2 cellular contexts compared by ENCODE assay signal in the genomic region with DNA sequence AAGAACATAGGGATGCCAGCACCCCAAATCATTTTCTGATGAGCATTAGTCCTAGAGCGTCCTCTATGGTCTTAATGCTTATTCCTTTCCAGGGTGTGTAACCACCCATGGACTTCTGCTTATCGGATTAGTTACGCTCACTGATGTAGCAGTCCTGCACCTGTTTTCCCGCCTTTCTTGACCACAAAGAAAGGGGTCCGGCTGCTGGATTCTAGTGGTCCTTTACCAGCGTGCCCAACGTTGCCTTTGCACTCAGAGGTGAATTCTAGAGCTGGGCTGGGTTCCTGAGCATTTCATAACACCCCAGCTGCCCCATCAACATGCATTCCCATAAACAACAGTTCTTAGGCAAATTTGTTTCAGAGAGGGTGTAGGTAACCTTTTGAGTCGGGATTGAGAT. TPM values are rescaled to one million over a fixed set of nuclear protein-coding genes. Genes with fewer than 3 reads are reported as not detected.
"Had no signal": no experiment of that assay in that cellular context is flagged by ENCODE, and none has a peak within 500 bp of the region (broad histone marks: within the 10 kb centered on the region; RNA-seq: fewer than 3 reads in every experiment).

No MANE protein-coding gene starts in this region.

RNA-seq across cellular contexts. Expression of a gene that starts 56.3 kb away (rescaled TPM):
- total RNA-seq: G401, GM12878 had no signal
- polyA plus RNA-seq: GM12878 had no signal
